1 cellular context compared by ENCODE assay signal in genomic region chr2:260507-261161, GRCh38.
A peak's percentile ranks its signal among the peaks of the same experiment; 100 is the strongest.
TF ChIP-seq lines count a peak whose summit lies in the region.

No MANE protein-coding gene starts in this region.

TF ChIP-seq in HepG2, 621 proteins besides CTCF, POLR2A, EP300 and RAD21 (continued from another document and continues in another):
- TF ChIP-seq ZNF691 (CRISPR knock-in tag; IDR thresholded peaks at IDR 0.05; ENCODE audit: borderline replicate concordance, low read depth) (peak; percentile 96; the same call in 1 of the 2 replicates), ZNF773 (CRISPR knock-in tag; IDR thresholded peaks at IDR 0.05; ENCODE audit: borderline replicate concordance) (no peak), HNRNPL (IDR thresholded peaks at IDR 0.05; ENCODE audit: low read depth, low read length) (no peak), POGK (CRISPR knock-in tag; conservative IDR thresholded peaks at IDR 0.05) (peak; percentile 95), THAP11 (CRISPR knock-in tag; IDR thresholded peaks at IDR 0.05) (peak; percentile 89), TCF7 (IDR thresholded peaks at IDR 0.05; ENCODE audit: low read depth) (peak; percentile 98), ZNF589 (CRISPR knock-in tag; conservative IDR thresholded peaks at IDR 0.05) (peak; percentile 92), KMT2B (CRISPR knock-in tag; IDR thresholded peaks at IDR 0.05) (peak; percentile 87), KAT7 (CRISPR knock-in tag; IDR thresholded peaks at IDR 0.05; ENCODE audit: borderline replicate concordance) (peak; percentile 96), PHF5A (CRISPR knock-in tag; IDR thresholded peaks at IDR 0.05; ENCODE audit: low read depth, unreplicated experiment) (peak; percentile 99), CBFB (CRISPR knock-in tag; IDR thresholded peaks at IDR 0.05) (peak; percentile 100), DMAP1 (CRISPR knock-in tag; IDR thresholded peaks at IDR 0.05) (peak; percentile 91), ISX (CRISPR knock-in tag; conservative IDR thresholded peaks at IDR 0.05) (no peak), ZNF224 (CRISPR knock-in tag; IDR thresholded peaks at IDR 0.05) (0 out of 2 replicates have a peak, but pooled peaks have one; percentile 56), BHLHE40 (IDR thresholded peaks at IDR 0.05; ENCODE audit: low read length) (peak; percentile 84), ZBTB38 (CRISPR knock-in tag; IDR thresholded peaks at IDR 0.05) (peak; percentile 93), PHF8 (CRISPR knock-in tag; IDR thresholded peaks at IDR 0.05) (peak; percentile 69), ZNF326 (CRISPR knock-in tag; IDR thresholded peaks at IDR 0.05; ENCODE audit: borderline replicate concordance) (no peak), ZNF563 (CRISPR knock-in tag; IDR thresholded peaks at IDR 0.05) (peak; percentile 77; the same call in 1 of the 2 replicates), FOXO4 (CRISPR knock-in tag; conservative IDR thresholded peaks at IDR 0.05) (no peak), SIX1 (CRISPR knock-in tag; IDR thresholded peaks at IDR 0.05; ENCODE audit: borderline replicate concordance) (peak; percentile 95; the same call in 1 of the 2 replicates), CCDC6 (CRISPR knock-in tag; IDR thresholded peaks at IDR 0.05) (peak; percentile 94), HOXA9 (CRISPR knock-in tag; IDR thresholded peaks at IDR 0.05; ENCODE audit: borderline replicate concordance) (peak; percentile 69; the same call in 1 of the 2 replicates), SMAD9 (CRISPR knock-in tag; IDR thresholded peaks at IDR 0.05) (no peak), ZNF670 (CRISPR knock-in tag; IDR thresholded peaks at IDR 0.05; ENCODE audit: borderline replicate concordance) (peak; percentile 83), ZNF644 (CRISPR knock-in tag; IDR thresholded peaks at IDR 0.05; ENCODE audit: low read depth) (peak; percentile 93), MED8 (CRISPR knock-in tag; IDR thresholded peaks at IDR 0.05; ENCODE audit: insufficient replicate concordance) (peak; percentile 98), ZNF615 (CRISPR knock-in tag; IDR thresholded peaks at IDR 0.05; ENCODE audit: borderline replicate concordance) (no peak), ZNF75D (CRISPR knock-in tag; IDR thresholded peaks at IDR 0.05; ENCODE audit: borderline replicate concordance) (no peak), BCL6 (CRISPR knock-in tag; IDR thresholded peaks at IDR 0.05) (peak; percentile 100), ZNF720 (CRISPR knock-in tag; IDR thresholded peaks at IDR 0.05) (no peak), TCF7L2 (IDR thresholded peaks at IDR 0.05; ENCODE audit: low read depth, low read length) (peak; percentile 45; the same call in 1 of the 2 replicates), PHF20 (CRISPR knock-in tag; IDR thresholded peaks at IDR 0.05) (peak; percentile 55; the same call in 1 of the 2 replicates), ZNF746 (CRISPR knock-in tag; IDR thresholded peaks at IDR 0.05) (peak; percentile 80; the same call in 1 of the 2 replicates), ZNF83 (CRISPR knock-in tag; IDR thresholded peaks at IDR 0.05; ENCODE audit: borderline replicate concordance) (no peak; the same call in 1 of the 2 replicates), ZMYM3 (CRISPR knock-in tag; IDR thresholded peaks at IDR 0.05) (peak; percentile 81; the same call in 1 of the 2 replicates), NR1H2 (CRISPR knock-in tag; IDR thresholded peaks at IDR 0.05; ENCODE audit: borderline replicate concordance, low read depth) (peak; percentile 93; the same call in 1 of the 2 replicates), TMF1 (CRISPR knock-in tag; IDR thresholded peaks at IDR 0.05; ENCODE audit: low read depth) (peak; percentile 89), ZBTB20 (CRISPR knock-in tag; IDR thresholded peaks at IDR 0.05; ENCODE audit: borderline replicate concordance, low read depth) (peak; percentile 98), ZSCAN31 (CRISPR knock-in tag; IDR thresholded peaks at IDR 0.05; ENCODE audit: low read depth) (peak; percentile 88), TAF15 (IDR thresholded peaks at IDR 0.05; ENCODE audit: low read depth, low read length, poor library complexity, severe bottlenecking) (no peak), ZNF687 (CRISPR knock-in tag; IDR thresholded peaks at IDR 0.05) (no peak), ZNF850 (CRISPR knock-in tag; conservative IDR thresholded peaks at IDR 0.05) (no peak), ZNF30 (CRISPR knock-in tag; IDR thresholded peaks at IDR 0.05) (no peak), ZNF296 (CRISPR knock-in tag; conservative IDR thresholded peaks at IDR 0.05) (no peak), NRL (CRISPR knock-in tag; IDR thresholded peaks at IDR 0.05; ENCODE audit: borderline replicate concordance) (no peak), TRIM24 (CRISPR knock-in tag; IDR thresholded peaks at IDR 0.05) (peak; percentile 71; the same call in 1 of the 2 replicates), ZNF263 (CRISPR knock-in tag; IDR thresholded peaks at IDR 0.05) (peak; percentile 72), TCF12 (IDR thresholded peaks at IDR 0.05) (no peak), TCF12 (CRISPR knock-in tag; IDR thresholded peaks at IDR 0.05) (peak; percentile 100), ZNF737 (CRISPR knock-in tag; IDR thresholded peaks at IDR 0.05; ENCODE audit: borderline replicate concordance) (no peak)
- TF ChIP-seq, protein P1, sequence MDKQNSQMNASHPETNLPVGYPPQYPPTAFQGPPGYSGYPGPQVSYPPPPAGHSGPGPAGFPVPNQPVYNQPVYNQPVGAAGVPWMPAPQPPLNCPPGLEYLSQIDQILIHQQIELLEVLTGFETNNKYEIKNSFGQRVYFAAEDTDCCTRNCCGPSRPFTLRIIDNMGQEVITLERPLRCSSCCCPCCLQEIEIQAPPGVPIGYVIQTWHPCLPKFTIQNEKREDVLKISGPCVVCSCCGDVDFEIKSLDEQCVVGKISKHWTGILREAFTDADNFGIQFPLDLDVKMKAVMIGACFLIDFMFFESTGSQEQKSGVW (CRISPR knock-in tag; IDR thresholded peaks at IDR 0.05; ENCODE audit: borderline replicate concordance), result no peak; the same call in 1 of the 2 replicates
- TF ChIP-seq, protein P2, sequence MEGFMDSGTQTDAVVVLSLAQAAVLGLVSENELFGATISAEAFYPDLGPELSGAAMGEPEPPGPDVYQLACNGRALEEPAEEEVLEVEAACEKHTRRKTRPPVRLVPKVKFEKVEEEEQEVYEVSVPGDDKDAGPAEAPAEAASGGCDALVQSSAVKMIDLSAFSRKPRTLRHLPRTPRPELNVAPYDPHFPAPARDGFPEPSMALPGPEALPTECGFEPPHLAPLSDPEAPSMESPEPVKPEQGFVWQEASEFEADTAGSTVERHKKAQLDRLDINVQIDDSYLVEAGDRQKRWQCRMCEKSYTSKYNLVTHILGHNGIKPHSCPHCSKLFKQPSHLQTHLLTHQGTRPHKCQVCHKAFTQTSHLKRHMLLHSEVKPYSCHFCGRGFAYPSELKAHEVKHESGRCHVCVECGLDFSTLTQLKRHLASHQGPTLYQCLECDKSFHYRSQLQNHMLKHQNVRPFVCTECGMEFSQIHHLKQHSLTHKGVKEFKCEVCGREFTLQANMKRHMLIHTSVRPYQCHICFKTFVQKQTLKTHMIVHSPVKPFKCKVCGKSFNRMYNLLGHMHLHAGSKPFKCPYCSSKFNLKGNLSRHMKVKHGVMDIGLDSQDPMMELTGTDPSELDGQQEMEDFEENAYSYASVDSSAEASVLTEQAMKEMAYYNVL (CRISPR knock-in tag; IDR thresholded peaks at IDR 0.05; ENCODE audit: borderline replicate concordance), result peak; percentile 95
- TF ChIP-seq, protein P3, sequence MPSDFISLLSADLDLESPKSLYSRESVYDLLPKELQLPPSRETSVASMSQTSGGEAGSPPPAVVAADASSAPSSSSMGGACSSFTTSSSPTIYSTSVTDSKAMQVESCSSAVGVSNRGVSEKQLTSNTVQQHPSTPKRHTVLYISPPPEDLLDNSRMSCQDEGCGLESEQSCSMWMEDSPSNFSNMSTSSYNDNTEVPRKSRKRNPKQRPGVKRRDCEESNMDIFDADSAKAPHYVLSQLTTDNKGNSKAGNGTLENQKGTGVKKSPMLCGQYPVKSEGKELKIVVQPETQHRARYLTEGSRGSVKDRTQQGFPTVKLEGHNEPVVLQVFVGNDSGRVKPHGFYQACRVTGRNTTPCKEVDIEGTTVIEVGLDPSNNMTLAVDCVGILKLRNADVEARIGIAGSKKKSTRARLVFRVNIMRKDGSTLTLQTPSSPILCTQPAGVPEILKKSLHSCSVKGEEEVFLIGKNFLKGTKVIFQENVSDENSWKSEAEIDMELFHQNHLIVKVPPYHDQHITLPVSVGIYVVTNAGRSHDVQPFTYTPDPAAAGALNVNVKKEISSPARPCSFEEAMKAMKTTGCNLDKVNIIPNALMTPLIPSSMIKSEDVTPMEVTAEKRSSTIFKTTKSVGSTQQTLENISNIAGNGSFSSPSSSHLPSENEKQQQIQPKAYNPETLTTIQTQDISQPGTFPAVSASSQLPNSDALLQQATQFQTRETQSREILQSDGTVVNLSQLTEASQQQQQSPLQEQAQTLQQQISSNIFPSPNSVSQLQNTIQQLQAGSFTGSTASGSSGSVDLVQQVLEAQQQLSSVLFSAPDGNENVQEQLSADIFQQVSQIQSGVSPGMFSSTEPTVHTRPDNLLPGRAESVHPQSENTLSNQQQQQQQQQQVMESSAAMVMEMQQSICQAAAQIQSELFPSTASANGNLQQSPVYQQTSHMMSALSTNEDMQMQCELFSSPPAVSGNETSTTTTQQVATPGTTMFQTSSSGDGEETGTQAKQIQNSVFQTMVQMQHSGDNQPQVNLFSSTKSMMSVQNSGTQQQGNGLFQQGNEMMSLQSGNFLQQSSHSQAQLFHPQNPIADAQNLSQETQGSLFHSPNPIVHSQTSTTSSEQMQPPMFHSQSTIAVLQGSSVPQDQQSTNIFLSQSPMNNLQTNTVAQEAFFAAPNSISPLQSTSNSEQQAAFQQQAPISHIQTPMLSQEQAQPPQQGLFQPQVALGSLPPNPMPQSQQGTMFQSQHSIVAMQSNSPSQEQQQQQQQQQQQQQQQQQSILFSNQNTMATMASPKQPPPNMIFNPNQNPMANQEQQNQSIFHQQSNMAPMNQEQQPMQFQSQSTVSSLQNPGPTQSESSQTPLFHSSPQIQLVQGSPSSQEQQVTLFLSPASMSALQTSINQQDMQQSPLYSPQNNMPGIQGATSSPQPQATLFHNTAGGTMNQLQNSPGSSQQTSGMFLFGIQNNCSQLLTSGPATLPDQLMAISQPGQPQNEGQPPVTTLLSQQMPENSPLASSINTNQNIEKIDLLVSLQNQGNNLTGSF (CRISPR knock-in tag; IDR thresholded peaks at IDR 0.05), result no peak
- TF ChIP-seq, protein P4, sequence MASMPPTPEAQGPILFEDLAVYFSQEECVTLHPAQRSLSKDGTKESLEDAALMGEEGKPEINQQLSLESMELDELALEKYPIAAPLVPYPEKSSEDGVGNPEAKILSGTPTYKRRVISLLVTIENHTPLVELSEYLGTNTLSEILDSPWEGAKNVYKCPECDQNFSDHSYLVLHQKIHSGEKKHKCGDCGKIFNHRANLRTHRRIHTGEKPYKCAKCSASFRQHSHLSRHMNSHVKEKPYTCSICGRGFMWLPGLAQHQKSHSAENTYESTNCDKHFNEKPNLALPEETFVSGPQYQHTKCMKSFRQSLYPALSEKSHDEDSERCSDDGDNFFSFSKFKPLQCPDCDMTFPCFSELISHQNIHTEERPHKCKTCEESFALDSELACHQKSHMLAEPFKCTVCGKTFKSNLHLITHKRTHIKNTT (CRISPR knock-in tag; IDR thresholded peaks at IDR 0.05), result no peak
